In genomic region chr19:35788205-35788960, GRCh38 we compare ENCODE assay signal across 33 cellular contexts. TPM values are rescaled to one million over a fixed set of nuclear protein-coding genes. Genes with fewer than 3 reads are reported as not detected.
"Had no signal": no experiment of that assay in that cellular context is flagged by ENCODE, and none has a peak within 500 bp of the region (broad histone marks: within the 10 kb centered on the region; RNA-seq: fewer than 3 reads in every experiment).

No MANE protein-coding gene starts in this region.

- H3K4me3 Mint-ChIP-seq: immature natural killer cell; naive thymus-derived CD8-positive, alpha-beta T cell; nephron; neural progenitor cell; stimulated activated memory B cell treated with anti-CD40 and anti-IgM and Interleukin-4, amounts not matched to agents 10 μg/mL and 1 μg/mL and 100 μg/mL, for 72 hours; stimulated activated naive CD8-positive, alpha-beta T cell treated with anti-CD3 and anti-CD28 coated beads, Interleukin-15, amount 100 ng/mL, for 72 hours had no signal

- H3K79me2 ChIP-seq: parathyroid adenoma had no signal

- ATAC-seq: left colon; left lung; lower lobe of right lung; naive thymus-derived CD8-positive, alpha-beta T cell; psoas muscle; right lobe of liver; stimulated activated memory B cell treated with anti-CD40 and anti-IgM and Interleukin-4, amounts not matched to agents 10 μg/mL and 1 μg/mL and 100 μg/mL, for 72 hours; stimulated activated naive CD8-positive, alpha-beta T cell treated with anti-CD3 and anti-CD28 coated beads, Interleukin-15, amount 100 ng/mL, for 72 hours had no signal

- H3K27me3 ChIP-seq: left lung, neutrophil, right lobe of liver, testis, thyroid gland, transverse colon, upper lobe of left lung, vagina had no signal

- H3K9me3 ChIP-seq: left lung, lower lobe of right lung, neutrophil, psoas muscle, right lobe of liver, testis, thyroid gland, transverse colon, upper lobe of left lung, vagina had no signal

- H3K4me1 ChIP-seq: left lung, lower lobe of right lung, parathyroid adenoma, psoas muscle, testis, transverse colon, upper lobe of left lung, vagina had no signal

- H3K27me3 Mint-ChIP-seq: stimulated activated naive CD8-positive, alpha-beta T cell treated with anti-CD3 and anti-CD28 coated beads, Interleukin-15, amount 100 ng/mL, for 72 hours had no signal

- H3K9me3 Mint-ChIP-seq: immature natural killer cell; naive thymus-derived CD8-positive, alpha-beta T cell; nephron; neural progenitor cell; stimulated activated memory B cell treated with anti-CD40 and anti-IgM and Interleukin-4, amounts not matched to agents 10 μg/mL and 1 μg/mL and 100 μg/mL, for 72 hours; stimulated activated naive CD8-positive, alpha-beta T cell treated with anti-CD3 and anti-CD28 coated beads, Interleukin-15, amount 100 ng/mL, for 72 hours had no signal

- DNase-seq: hypothalamus; immature natural killer cell; kidney; left colon; left lung; lower lobe of right lung; mammary epithelial cell; mesenchymal stem cell; naive thymus-derived CD8-positive, alpha-beta T cell; psoas muscle; right lobe of liver; stimulated activated CD4-positive, alpha-beta T cell treated with anti-CD3 and anti-CD28 coated beads, Interleukin-1b, Interleukin-23, amount 100 ng/mL, for 48 hours; stimulated activated CD4-positive, alpha-beta T cell treated with anti-CD3 and anti-CD28 coated beads, Interleukin-2, amount 100 ng/mL, for 48 hours; stimulated activated CD4-positive, alpha-beta T cell treated with anti-CD3 and anti-CD28 coated beads, Interleukin-4, amount 100 ng/mL, for 4 hours; stimulated activated CD8-positive, alpha-beta memory T cell treated with anti-CD3 and anti-CD28 coated beads, Interleukin-4, amount 100 ng/mL, for 48 hours; stimulated activated naive CD4-positive, alpha-beta T cell treated with Interleukin-2 at 50 U/mL for 16 hours; stimulated activated naive CD8-positive, alpha-beta T cell treated with anti-CD3 and anti-CD28 coated beads, Interleukin-15, amount 100 ng/mL, for 72 hours; testis; thyroid gland; transverse colon had no signal

- FAIRE-seq: islet of Langerhans, kidney had no signal

- H3K4me1 Mint-ChIP-seq: nephron; neural progenitor cell; stimulated activated naive CD8-positive, alpha-beta T cell treated with anti-CD3 and anti-CD28 coated beads, Interleukin-15, amount 100 ng/mL, for 72 hours had no signal

- H3K27ac Mint-ChIP-seq: naive thymus-derived CD8-positive, alpha-beta T cell; nephron; neural progenitor cell; stimulated activated memory B cell treated with anti-CD40 and anti-IgM and Interleukin-4, amounts not matched to agents 10 μg/mL and 1 μg/mL and 100 μg/mL, for 72 hours had no signal

- H2AFZ ChIP-seq: neural progenitor cell, parathyroid adenoma had no signal

- H3K4me3 ChIP-seq: left lung, lower lobe of right lung, neural progenitor cell, psoas muscle, right lobe of liver, smooth muscle cell, testis, thyroid gland, transverse colon, upper lobe of left lung, vagina had no signal

- H3K36me3 ChIP-seq: lower lobe of right lung, neural progenitor cell, right lobe of liver, thyroid gland, transverse colon, vagina had no signal

- H3K27ac ChIP-seq: left lung, lower lobe of right lung, neural progenitor cell, neutrophil, parathyroid adenoma, psoas muscle, right lobe of liver, testis, thyroid gland, transverse colon, upper lobe of left lung, vagina had no signal

- H3K36me3 Mint-ChIP-seq: immature natural killer cell; naive thymus-derived CD8-positive, alpha-beta T cell; stimulated activated memory B cell treated with anti-CD40 and anti-IgM and Interleukin-4, amounts not matched to agents 10 μg/mL and 1 μg/mL and 100 μg/mL, for 72 hours had no signal

- H3K4me2 ChIP-seq: neural progenitor cell, smooth muscle cell had no signal

RNA-seq across cellular contexts. Expression of gene PRODH2, which starts 24.3 kb away (rescaled TPM):
- total RNA-seq: left colon; left lung; lower lobe of right lung; mammary epithelial cell; naive thymus-derived CD8-positive, alpha-beta T cell; omental fat pad; posterior vena cava; psoas muscle; skeletal muscle tissue; smooth muscle cell; thyroid gland; transverse colon; upper lobe of left lung; urinary bladder; vagina had no signal
- polyA plus RNA-seq: immature natural killer cell; mammary epithelial cell; naive thymus-derived CD8-positive, alpha-beta T cell; psoas muscle; smooth muscle cell had no signal

RNA-seq across cellular contexts. Expression of gene HSPB6, which starts 31.6 kb away (rescaled TPM):
- total RNA-seq: mammary epithelial cell; naive thymus-derived CD8-positive, alpha-beta T cell had no signal
- polyA plus RNA-seq: immature natural killer cell; mammary epithelial cell; naive thymus-derived CD8-positive, alpha-beta T cell had no signal
